Comparison of ENCODE assay signal across 15 cellular contexts in genomic region chr7:132191418-132191817, GRCh38.
"Had no signal": no experiment of that assay in that cellular context is flagged by ENCODE, and none has a peak within 500 bp of the region (broad histone marks: within the 10 kb centered on the region; RNA-seq: fewer than 3 reads in every experiment).

No MANE protein-coding gene starts in this region.

- H3K27ac ChIP-seq: ascending aorta, esophagus muscularis mucosa, foreskin keratinocyte, SK-N-MC, stomach had no signal

- DNase-seq: activated CD4-positive, alpha-beta T cell treated with anti-CD3 and anti-CD28 coated beads for 1 hour; activated CD4-positive, alpha-beta T cell treated with anti-CD3 and anti-CD28 coated beads, Interleukin-2, amount 50 U/mL, for 4 hours; activated naive CD4-positive, alpha-beta T cell treated with Interleukin-2 at 50 U/mL for 16 hours; activated T-cell treated with anti-CD3 and anti-CD28 coated beads for 4 hours; foreskin keratinocyte; kidney glomerular epithelial cell; naive thymus-derived CD4-positive, alpha-beta T cell; nucleus accumbens; stomach had no signal

- H3K4me3 ChIP-seq: ascending aorta, esophagus muscularis mucosa, lung, SK-N-MC, stomach had no signal

- H3K4me3 Mint-ChIP-seq: naive thymus-derived CD4-positive, alpha-beta T cell had no signal

- H3K27me3 ChIP-seq: ascending aorta, esophagus muscularis mucosa, stomach had no signal

- H3K27ac Mint-ChIP-seq: naive thymus-derived CD4-positive, alpha-beta T cell; progenitor cell of endocrine pancreas had no signal

- H3K4me1 ChIP-seq: esophagus muscularis mucosa, foreskin keratinocyte, stomach had no signal

- ATAC-seq: foreskin keratinocyte; naive thymus-derived CD4-positive, alpha-beta T cell; sciatic nerve had no signal

- H3K9me3 ChIP-seq: ascending aorta had no signal
